Comparison of ENCODE assay signal across 23 cellular contexts in the genomic region with DNA sequence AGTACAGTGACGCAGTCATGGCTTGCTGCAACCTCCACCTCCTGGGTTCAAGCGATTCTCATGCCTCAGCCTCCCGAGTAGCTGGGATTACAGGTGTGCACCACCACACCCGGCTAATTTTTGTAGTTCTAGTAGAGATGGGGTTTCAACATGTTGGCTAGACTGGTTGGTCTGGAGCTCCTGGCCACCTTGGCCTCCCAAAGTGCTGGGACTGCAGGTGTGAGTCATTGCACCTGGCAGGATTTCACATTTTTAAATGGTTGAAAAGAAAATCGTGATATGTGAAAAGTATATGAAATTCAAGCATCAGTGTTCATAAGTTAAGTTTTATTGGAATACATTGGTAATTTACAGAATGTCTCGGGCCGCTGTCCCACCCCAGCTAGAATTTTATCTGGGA.
"Had no signal": no experiment of that assay in that cellular context is flagged by ENCODE, and none has a peak within 500 bp of the region (broad histone marks: within the 10 kb centered on the region; RNA-seq: fewer than 3 reads in every experiment).

No MANE protein-coding gene starts in this region.

- DNase-seq: cortex of kidney; effector memory CD4-positive, alpha-beta T cell; foreskin keratinocyte; head of caudate nucleus; left colon; left ventricle myocardium superior; mesenchymal stem cell; midbrain; spleen; stimulated activated CD4-positive, alpha-beta T cell treated with anti-CD3 and anti-CD28 coated beads, Interleukin-15, amount 100 ng/mL, for 24 hours; stimulated activated CD4-positive, alpha-beta T cell treated with anti-CD3 and anti-CD28 coated beads, Interleukin-1b, Interleukin-23, amount 100 ng/mL, for 48 hours; stimulated activated naive CD4-positive, alpha-beta T cell; stomach; substantia nigra; transverse colon had no signal

- H3K9me3 ChIP-seq: prostate gland, spleen, stomach, thoracic aorta, transverse colon had no signal

- H3K9ac ChIP-seq: parathyroid adenoma had no signal

- H3K27me3 ChIP-seq: foreskin keratinocyte, hepatocyte, spleen, stomach, transverse colon had no signal

- ATAC-seq: foreskin keratinocyte, left colon, left ventricle myocardium superior, sciatic nerve had no signal

- H3K4me3 ChIP-seq: hepatocyte, lung, prostate gland, spleen, stomach, thoracic aorta, transverse colon had no signal

- H3K9me3 Mint-ChIP-seq: nephron had no signal

- H3K36me3 ChIP-seq: prostate gland, spleen, stomach, thoracic aorta, transverse colon had no signal

- H2AFZ ChIP-seq: hepatocyte, parathyroid adenoma had no signal

- H3K4me2 ChIP-seq: hepatocyte had no signal

- H3K4me1 ChIP-seq: parathyroid adenoma had no signal

- H3K27ac ChIP-seq: epithelial cell of prostate, foreskin keratinocyte, parathyroid adenoma, prostate gland, stomach, thoracic aorta, transverse colon had no signal

- H3K79me2 ChIP-seq: parathyroid adenoma had no signal
